In the genomic region with DNA sequence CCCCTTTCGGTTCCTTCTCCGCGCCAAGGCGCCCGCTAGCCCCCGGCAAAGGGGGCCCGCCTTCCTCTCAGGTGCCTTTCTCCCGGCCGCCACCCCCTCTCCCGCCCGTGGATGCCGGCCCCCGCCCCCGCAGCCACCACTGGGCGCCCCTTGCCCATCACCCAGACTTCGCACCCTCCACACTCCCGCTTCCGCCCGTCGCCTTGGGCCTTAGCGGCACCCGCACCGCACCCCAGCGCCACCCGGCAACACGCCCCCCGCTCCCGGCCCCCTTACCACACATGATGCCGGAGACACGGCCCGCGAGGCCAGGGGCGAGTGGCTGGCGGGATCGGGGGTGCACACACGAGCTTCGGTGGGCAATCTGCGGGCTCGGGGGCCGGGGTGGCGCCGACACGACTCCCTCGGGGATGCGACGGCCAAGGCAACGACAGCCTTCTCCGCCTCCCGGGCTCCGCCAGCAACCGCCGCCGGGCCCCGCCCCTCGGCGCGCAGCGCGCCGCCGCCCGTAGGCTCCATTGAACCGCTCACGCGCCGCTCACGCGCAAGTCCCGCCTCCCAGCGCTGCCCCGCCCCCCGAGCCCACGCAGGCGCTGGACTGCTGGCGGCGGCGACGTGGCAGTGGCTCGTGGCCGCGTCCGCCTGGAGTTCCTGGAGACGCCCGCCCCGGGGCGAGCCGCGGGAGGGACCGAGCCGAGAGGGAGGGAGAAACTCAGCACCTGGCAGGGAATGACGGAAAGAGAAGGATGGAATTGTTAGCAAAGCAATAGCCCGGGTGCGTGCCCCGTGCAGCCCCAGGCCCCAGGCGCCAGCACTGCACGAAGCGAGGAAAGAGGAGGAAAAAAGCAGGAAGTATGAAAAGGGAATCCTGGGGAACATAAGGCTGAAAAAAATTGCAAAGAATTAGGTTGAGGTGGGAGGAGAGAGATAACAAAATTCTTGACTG, we compare ENCODE assay signal across 1 cellular context.
A peak's percentile ranks its signal among the peaks of the same experiment; 100 is the strongest.
TF ChIP-seq lines count a peak whose summit lies in the region.

A gene (minus strand): TSS at position 439 of the 946 bp plus-strand sequence. CDS start 156 bp downstream, at position 283.

TF ChIP-seq in HCT116, 20 proteins besides CTCF, POLR2A, EP300 and RAD21 (continued from another document):
- TF ChIP-seq JUND (IDR thresholded peaks at IDR 0.05) (no peak), SIN3A (IDR thresholded peaks at IDR 0.05; ENCODE audit: low read depth) (peak; percentile 74), FOSL1 (IDR thresholded peaks at IDR 0.05; ENCODE audit: low read depth) (no peak), CBX3 (IDR thresholded peaks at IDR 0.05; ENCODE audit: low read depth) (0 out of 2 replicates have a peak, but pooled peaks have one; percentile 13), ELF1 (IDR thresholded peaks at IDR 0.05; ENCODE audit: borderline replicate concordance, low read depth) (no peak), SP1 (IDR thresholded peaks at IDR 0.05; ENCODE audit: low read depth) (peak; percentile 51; the same call in 1 of the 2 replicates)
- TF ChIP-seq, protein P1, sequence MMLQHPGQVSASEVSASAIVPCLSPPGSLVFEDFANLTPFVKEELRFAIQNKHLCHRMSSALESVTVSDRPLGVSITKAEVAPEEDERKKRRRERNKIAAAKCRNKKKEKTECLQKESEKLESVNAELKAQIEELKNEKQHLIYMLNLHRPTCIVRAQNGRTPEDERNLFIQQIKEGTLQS (IDR thresholded peaks at IDR 0.05), result no peak
